ENCODE assay signal across 1 cellular context in the genomic region with DNA sequence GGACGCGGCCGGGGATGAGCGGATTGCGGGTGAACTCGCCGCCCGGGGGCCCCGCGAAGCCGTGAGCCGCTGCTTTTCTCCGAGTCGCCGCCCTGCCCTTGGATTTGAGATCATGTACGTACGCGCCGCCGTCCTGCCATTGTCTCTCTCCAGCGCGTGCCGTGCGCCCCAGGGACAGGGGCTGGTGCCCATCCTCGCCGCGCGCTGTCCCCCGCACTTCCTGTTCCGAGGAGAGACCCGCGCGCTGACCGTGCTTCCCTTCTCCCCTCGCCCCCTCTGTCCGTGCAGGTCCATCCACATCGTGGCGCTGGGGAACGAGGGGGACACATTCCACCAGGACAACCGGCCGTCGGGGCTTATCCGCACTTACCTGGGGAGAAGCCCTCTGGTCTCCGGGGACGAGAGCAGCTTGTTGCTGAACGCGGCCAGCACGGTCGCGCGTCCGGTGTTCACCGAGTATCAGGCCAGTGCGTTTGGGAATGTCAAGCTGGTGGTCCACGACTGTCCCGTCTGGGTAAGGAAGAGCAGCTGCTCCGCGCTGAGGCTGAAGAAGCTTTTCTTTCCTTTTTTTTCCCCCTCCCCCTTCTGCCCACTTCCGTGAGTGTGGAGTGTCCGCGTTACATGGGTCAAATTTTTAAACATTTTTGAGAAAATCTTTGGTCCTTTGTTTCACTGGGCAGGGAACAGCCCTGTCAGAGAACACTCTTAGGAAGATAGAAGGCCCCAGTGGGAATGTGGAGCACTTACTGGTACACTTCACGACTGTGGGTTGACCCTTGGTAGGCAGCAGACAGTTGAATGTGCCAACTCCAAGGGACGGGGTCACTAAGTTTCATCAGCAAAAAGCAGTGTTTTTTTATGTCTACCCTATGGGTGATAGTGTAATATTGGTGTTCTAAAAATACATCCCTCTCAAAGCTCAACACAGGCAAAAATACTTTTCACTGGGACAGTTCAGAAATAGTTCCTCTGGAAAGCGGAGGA.
A peak's percentile ranks its signal among the peaks of the same experiment; 100 is the strongest.
TF ChIP-seq lines count a peak whose summit lies in the region.

No MANE protein-coding gene starts in this region.

TF ChIP-seq in HepG2, 621 proteins besides CTCF, POLR2A, EP300 and RAD21 (continued from another document and continues in another):
- TF ChIP-seq NR0B2 (CRISPR knock-in tag; IDR thresholded peaks at IDR 0.05) (0 out of 2 replicates have a peak, but pooled peaks have one; percentile 29), ZNF782 (CRISPR knock-in tag; IDR thresholded peaks at IDR 0.05; ENCODE audit: borderline replicate concordance) (peak; percentile 41; the same call in 1 of the 2 replicates), SKIL (CRISPR knock-in tag; IDR thresholded peaks at IDR 0.05; ENCODE audit: borderline replicate concordance) (no peak), MEF2D (CRISPR knock-in tag; IDR thresholded peaks at IDR 0.05) (no peak), BRF2 (CRISPR knock-in tag; IDR thresholded peaks at IDR 0.05) (peak; percentile 54; the same call in 1 of the 2 replicates), ZSCAN9 (CRISPR knock-in tag; IDR thresholded peaks at IDR 0.05; ENCODE audit: borderline replicate concordance) (no peak), MAZ (IDR thresholded peaks at IDR 0.05; ENCODE audit: borderline replicate concordance, low read depth, low read length) (no peak), MAZ (CRISPR knock-in tag; IDR thresholded peaks at IDR 0.05; ENCODE audit: low read depth) (peak; percentile 80; the same call in 1 of the 2 replicates), ZNF3 (CRISPR knock-in tag; IDR thresholded peaks at IDR 0.05) (no peak), ZNF780A (CRISPR knock-in tag; IDR thresholded peaks at IDR 0.05) (no peak), TAF1 (CRISPR knock-in tag; IDR thresholded peaks at IDR 0.05) (peak; percentile 59; the same call in 1 of the 2 replicates), ZNF160 (CRISPR knock-in tag; IDR thresholded peaks at IDR 0.05) (peak; percentile 20; the same call in 1 of the 2 replicates), DNMT1 (CRISPR knock-in tag; IDR thresholded peaks at IDR 0.05) (0 out of 2 replicates have a peak, but pooled peaks have one; percentile 57), GTF3A (CRISPR knock-in tag; conservative IDR thresholded peaks at IDR 0.05) (no peak), ZFP41 (CRISPR knock-in tag; IDR thresholded peaks at IDR 0.05; ENCODE audit: borderline replicate concordance) (no peak), PLRG1 (conservative IDR thresholded peaks at IDR 0.05) (no peak), NFE2 (CRISPR knock-in tag; IDR thresholded peaks at IDR 0.05) (no peak), SPEN (CRISPR knock-in tag; IDR thresholded peaks at IDR 0.05; ENCODE audit: low read depth) (0 out of 2 replicates have a peak, but pooled peaks have one; percentile 13), SIN3A (IDR thresholded peaks at IDR 0.05; ENCODE audit: borderline replicate concordance, low read depth, low read length) (no peak), RERE (CRISPR knock-in tag; IDR thresholded peaks at IDR 0.05; ENCODE audit: low read depth) (no peak), AKNA (CRISPR knock-in tag; IDR thresholded peaks at IDR 0.05; ENCODE audit: borderline replicate concordance) (no peak), TEAD2 (CRISPR knock-in tag; IDR thresholded peaks at IDR 0.05) (no peak), IRF2 (CRISPR knock-in tag; IDR thresholded peaks at IDR 0.05) (no peak), GATAD1 (CRISPR knock-in tag; IDR thresholded peaks at IDR 0.05) (0 out of 2 replicates have a peak, but pooled peaks have one; percentile 16), USF2 (IDR thresholded peaks at IDR 0.05; ENCODE audit: low read depth, low read length) (no peak), USF2 (CRISPR knock-in tag; IDR thresholded peaks at IDR 0.05; ENCODE audit: borderline replicate concordance) (no peak), FLYWCH1 (CRISPR knock-in tag; IDR thresholded peaks at IDR 0.05) (no peak)
- TF ChIP-seq, protein P1, sequence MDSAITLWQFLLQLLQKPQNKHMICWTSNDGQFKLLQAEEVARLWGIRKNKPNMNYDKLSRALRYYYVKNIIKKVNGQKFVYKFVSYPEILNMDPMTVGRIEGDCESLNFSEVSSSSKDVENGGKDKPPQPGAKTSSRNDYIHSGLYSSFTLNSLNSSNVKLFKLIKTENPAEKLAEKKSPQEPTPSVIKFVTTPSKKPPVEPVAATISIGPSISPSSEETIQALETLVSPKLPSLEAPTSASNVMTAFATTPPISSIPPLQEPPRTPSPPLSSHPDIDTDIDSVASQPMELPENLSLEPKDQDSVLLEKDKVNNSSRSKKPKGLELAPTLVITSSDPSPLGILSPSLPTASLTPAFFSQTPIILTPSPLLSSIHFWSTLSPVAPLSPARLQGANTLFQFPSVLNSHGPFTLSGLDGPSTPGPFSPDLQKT (CRISPR knock-in tag; IDR thresholded peaks at IDR 0.05; ENCODE audit: borderline replicate concordance): no peak
- TF ChIP-seq, protein P2, sequence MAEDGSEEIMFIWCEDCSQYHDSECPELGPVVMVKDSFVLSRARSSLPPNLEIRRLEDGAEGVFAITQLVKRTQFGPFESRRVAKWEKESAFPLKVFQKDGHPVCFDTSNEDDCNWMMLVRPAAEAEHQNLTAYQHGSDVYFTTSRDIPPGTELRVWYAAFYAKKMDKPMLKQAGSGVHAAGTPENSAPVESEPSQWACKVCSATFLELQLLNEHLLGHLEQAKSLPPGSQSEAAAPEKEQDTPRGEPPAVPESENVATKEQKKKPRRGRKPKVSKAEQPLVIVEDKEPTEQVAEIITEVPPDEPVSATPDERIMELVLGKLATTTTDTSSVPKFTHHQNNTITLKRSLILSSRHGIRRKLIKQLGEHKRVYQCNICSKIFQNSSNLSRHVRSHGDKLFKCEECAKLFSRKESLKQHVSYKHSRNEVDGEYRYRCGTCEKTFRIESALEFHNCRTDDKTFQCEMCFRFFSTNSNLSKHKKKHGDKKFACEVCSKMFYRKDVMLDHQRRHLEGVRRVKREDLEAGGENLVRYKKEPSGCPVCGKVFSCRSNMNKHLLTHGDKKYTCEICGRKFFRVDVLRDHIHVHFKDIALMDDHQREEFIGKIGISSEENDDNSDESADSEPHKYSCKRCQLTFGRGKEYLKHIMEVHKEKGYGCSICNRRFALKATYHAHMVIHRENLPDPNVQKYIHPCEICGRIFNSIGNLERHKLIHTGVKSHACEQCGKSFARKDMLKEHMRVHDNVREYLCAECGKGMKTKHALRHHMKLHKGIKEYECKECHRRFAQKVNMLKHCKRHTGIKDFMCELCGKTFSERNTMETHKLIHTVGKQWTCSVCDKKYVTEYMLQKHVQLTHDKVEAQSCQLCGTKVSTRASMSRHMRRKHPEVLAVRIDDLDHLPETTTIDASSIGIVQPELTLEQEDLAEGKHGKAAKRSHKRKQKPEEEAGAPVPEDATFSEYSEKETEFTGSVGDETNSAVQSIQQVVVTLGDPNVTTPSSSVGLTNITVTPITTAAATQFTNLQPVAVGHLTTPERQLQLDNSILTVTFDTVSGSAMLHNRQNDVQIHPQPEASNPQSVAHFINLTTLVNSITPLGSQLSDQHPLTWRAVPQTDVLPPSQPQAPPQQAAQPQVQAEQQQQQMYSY (CRISPR knock-in tag; IDR thresholded peaks at IDR 0.05): no peak
